11 cellular contexts compared by ENCODE assay signal in the genomic region with DNA sequence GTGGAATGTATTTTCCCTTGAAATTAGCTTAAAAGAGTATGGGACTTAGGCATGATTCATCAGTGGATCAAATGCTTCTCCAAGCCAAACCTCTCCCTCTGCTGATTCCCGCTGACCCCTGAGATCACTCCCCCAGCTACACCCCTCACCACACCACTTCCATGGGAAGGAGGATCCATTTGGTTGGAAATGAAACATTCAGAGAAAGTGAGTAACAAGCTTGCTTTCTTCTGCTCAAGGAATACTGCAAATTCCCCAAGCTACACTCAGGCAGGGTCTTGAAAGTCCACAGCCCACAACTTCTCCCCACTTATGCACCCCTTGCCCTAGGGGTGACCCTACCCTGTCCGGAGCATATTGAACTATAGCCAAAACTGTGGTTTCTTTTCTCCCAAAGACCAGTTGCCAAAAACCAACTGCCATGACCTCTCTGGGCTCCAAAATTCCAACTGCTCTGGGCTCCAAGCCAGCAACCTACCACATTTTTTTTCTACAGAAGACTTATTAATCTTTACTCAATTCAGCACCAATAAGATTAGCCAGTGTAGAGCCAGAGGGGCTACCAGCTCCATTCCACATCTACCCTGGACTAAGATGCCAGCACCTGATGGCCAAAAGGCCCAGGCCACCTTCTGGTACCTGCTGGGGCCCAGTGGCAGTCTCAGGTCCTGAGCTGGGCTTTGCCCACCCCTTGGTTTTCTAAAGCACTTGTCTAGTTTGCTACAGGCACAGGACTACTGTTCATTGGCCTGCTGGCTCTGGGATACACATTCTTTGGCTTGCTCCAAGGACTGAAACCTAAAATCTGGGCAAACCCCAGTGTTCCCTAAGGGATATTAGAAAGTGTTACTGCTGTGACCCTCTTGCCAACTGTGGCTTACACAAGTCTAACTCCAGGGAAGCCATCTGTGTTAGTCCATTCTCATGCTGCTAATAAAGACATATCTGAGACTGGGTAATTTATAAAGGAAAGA.
A peak's percentile ranks its signal among the peaks of the same experiment; 100 is the strongest.
DNase-seq lines count a peak whose midpoint lies in the region; ATAC-seq and TF ChIP-seq lines count a peak whose summit lies in the region.
"Had no signal": no experiment of that assay in that cellular context is flagged by ENCODE, and none has a peak within 500 bp of the region (broad histone marks: within the 10 kb centered on the region; RNA-seq: fewer than 3 reads in every experiment).

No MANE protein-coding gene starts in this region.

- H3K4me3 ChIP-seq in esophagus squamous epithelium: no peak overlapping the region

- no peak for TF ChIP-seq CTCF in esophagus squamous epithelium (IDR thresholded peaks at IDR 0.05)
- TF ChIP-seq CTCF in omental fat pad (IDR thresholded peaks at IDR 0.05): no peak

- H3K36me3 Mint-ChIP-seq in activated naive CD4-positive, alpha-beta T cell treated with anti-CD3 and anti-CD28 coated beads for 36 hours (ENCODE audit: low read depth): no peaks in the 10 kb centered on the region
- no peaks in the 10 kb centered on the region for H3K36me3 Mint-ChIP-seq in activated naive CD8-positive, alpha-beta T cell treated with anti-CD3 and anti-CD28 coated beads for 36 hours

- CTCF ChIA-PET in activated naive CD4-positive, alpha-beta T cell treated with anti-CD3 and anti-CD28 coated beads for 36 hours (lab: Charles Lee): interaction anchor here (1.7 to 2.1 kb wide), 2 partner anchors 31 to 153 kb away, joined by 3 to 6 read pairs; no protein-coding TSS in a partner anchor

- no peak overlapping the region for H3K27ac Mint-ChIP-seq in activated naive CD4-positive, alpha-beta T cell treated with anti-CD3 and anti-CD28 coated beads for 36 hours
- H3K27ac Mint-ChIP-seq in activated naive CD8-positive, alpha-beta T cell treated with anti-CD3 and anti-CD28 coated beads for 36 hours: no peak overlapping the region

- H3K9me3 Mint-ChIP-seq in activated naive CD4-positive, alpha-beta T cell treated with anti-CD3 and anti-CD28 coated beads for 36 hours: no peaks in the 10 kb centered on the region
- H3K9me3 Mint-ChIP-seq in activated naive CD8-positive, alpha-beta T cell treated with anti-CD3 and anti-CD28 coated beads for 36 hours: no peaks in the 10 kb centered on the region

- H3K4me3 Mint-ChIP-seq in activated naive CD4-positive, alpha-beta T cell treated with anti-CD3 and anti-CD28 coated beads for 36 hours: no peak overlapping the region
- H3K4me3 Mint-ChIP-seq in activated naive CD8-positive, alpha-beta T cell treated with anti-CD3 and anti-CD28 coated beads for 36 hours: no peak overlapping the region

- no peak for TF ChIP-seq POLR2A in esophagus squamous epithelium (IDR thresholded peaks at IDR 0.05)

- H3K4me1 Mint-ChIP-seq in activated naive CD4-positive, alpha-beta T cell treated with anti-CD3 and anti-CD28 coated beads for 36 hours (ENCODE audit: low read depth): peaks cover 12% of the 10 kb centered on the region
- peaks cover 24% of the 10 kb centered on the region for H3K4me1 Mint-ChIP-seq in activated naive CD8-positive, alpha-beta T cell treated with anti-CD3 and anti-CD28 coated beads for 36 hours

- no peaks in the 10 kb centered on the region for H3K36me3 ChIP-seq in esophagus squamous epithelium

- 25 to 26% methylated on average over 2 of the region's 2 CpGs for WGBS in esophagus squamous epithelium, 2 donors

- intact Hi-C loops in esophagus squamous epithelium (cut with DNase I): no loop called here
- intact Hi-C loops in activated naive CD4-positive, alpha-beta T cell treated with anti-CD3 and anti-CD28 coated beads for 36 hours (cut with micrococcal nuclease): no loop called here

- DNase-seq in AG20443 (ENCODE audit: low spot score) (peak; percentile 76), OCI-M1 (lab: John Stamatoyannopoulos, UW) (peak; percentile 30), esophagus squamous epithelium (lab: John Stamatoyannopoulos, UW) (no peak), omental fat pad (ENCODE audit: low spot score) (no peak), NCI-H1694 treated with DMSO at 0.1 percent for 48 hours (lab: John Stamatoyannopoulos, UW) (no peak)
- DNase-seq in activated naive CD4-positive, alpha-beta T cell treated with anti-CD3 and anti-CD28 coated beads for 36 hours: no peak
- DNase-seq in stimulated activated CD4-positive, alpha-beta T cell treated with anti-CD3 and anti-CD28 coated beads, Interleukin-4, amount 100 ng/mL, for 1 hour: no peak
- no peak for DNase-seq in activated naive CD8-positive, alpha-beta T cell treated with anti-CD3 and anti-CD28 coated beads for 36 hours
- DNase-seq: activated CD4-positive, alpha-beta T cell treated with anti-CD3 and anti-CD28 coated beads for 1 hour; effector CD4-positive, alpha-beta T cell; MM.1S had no signal

- H3K4me1 ChIP-seq in esophagus squamous epithelium: peaks cover 38 to 79% (median 62%) of the 10 kb centered on the region in 3 donors

- peak; percentile 60 for ATAC-seq in omental fat pad (ENCODE audit: low FRiP score)

- no peaks in the 10 kb centered on the region for H3K27me3 ChIP-seq in esophagus squamous epithelium

- H3K27me3 Mint-ChIP-seq in activated naive CD4-positive, alpha-beta T cell treated with anti-CD3 and anti-CD28 coated beads for 36 hours (ENCODE audit: low read depth): no peaks in the 10 kb centered on the region
- H3K27me3 Mint-ChIP-seq in activated naive CD8-positive, alpha-beta T cell treated with anti-CD3 and anti-CD28 coated beads for 36 hours: no peaks in the 10 kb centered on the region

- no peaks in the 10 kb centered on the region for H3K9me3 ChIP-seq in esophagus squamous epithelium

- H3K27ac ChIP-seq in esophagus squamous epithelium: peak overlapping the region in 3 of 4 donors; percentile 20 to 65 (median 45)

Comparison
In these comparisons a context has a peak if more than half of its experiments do, and no peak if none do; other contexts are left out.
1. DNase-seq: peak in AG20443 (single experiment) and OCI-M1 (single experiment); none in esophagus squamous epithelium (single experiment), omental fat pad (single experiment), activated naive CD4-positive, alpha-beta T cell treated with anti-CD3 and anti-CD28 coated beads for 36 hours (single experiment), stimulated activated CD4-positive, alpha-beta T cell treated with anti-CD3 and anti-CD28 coated beads, Interleukin-4, amount 100 ng/mL, for 1 hour (single experiment), NCI-H1694 treated with DMSO at 0.1 percent for 48 hours (single experiment) and activated naive CD8-positive, alpha-beta T cell treated with anti-CD3 and anti-CD28 coated beads for 36 hours (single experiment).